Comparison of ENCODE assay signal across 17 cellular contexts in genomic region chr17:78661092-78661770, GRCh38.
A peak's percentile ranks its signal among the peaks of the same experiment; 100 is the strongest.
DNase-seq lines count a peak whose midpoint lies in the region; ATAC-seq and TF ChIP-seq lines count a peak whose summit lies in the region.
"Had no signal": no experiment of that assay in that cellular context is flagged by ENCODE, and none has a peak within 500 bp of the region (broad histone marks: within the 10 kb centered on the region; RNA-seq: fewer than 3 reads in every experiment).

No MANE protein-coding gene starts in this region.

- no peaks in the 10 kb centered on the region for H3K36me3 Mint-ChIP-seq in MCF 10A (ENCODE audit: insufficient read depth, unreplicated experiment)

- H3K27ac Mint-ChIP-seq in MCF 10A (ENCODE audit: low read depth, unreplicated experiment) = no peak overlapping the region
- H3K27ac Mint-ChIP-seq: activated CD4-positive, alpha-beta memory T cell treated with anti-CD3 and anti-CD28 coated beads, Interleukin-2, amount 10 ng/mL, durations not matched to agents 7 days and 5 days had no signal

- TF ChIP-seq CTCF in MCF 10A (IDR thresholded peaks at IDR 0.05; ENCODE audit: unreplicated experiment) (no peak), left lung (IDR thresholded peaks at IDR 0.05) (no peak)

- ATAC-seq in left lung = no peak

- peaks cover 4 to 18% of the 10 kb centered on the region in 2 donors for H3K4me1 ChIP-seq in left lung
- H3K4me1 ChIP-seq: uterus had no signal

- intact Hi-C loops in MCF 10A (cut with micrococcal nuclease) (no loop called here), left lung (cut with DNase I) (no loop called here)

- POLR2A ChIA-PET in MCF 10A (lab: Yijun Ruan, JAX) = interaction anchor here (0.7 to 1.6 kb wide), 4 partner anchors 11 to 69 kb away, joined by 3 to 5 read pairs (median 4); no protein-coding TSS in a partner anchor

- DNase-seq in ACHN (peak; percentile 91), MCF 10A (ENCODE audit: unreplicated experiment) (peak; percentile 77), left lung (peak; percentile 17 to 41), KBM-7 (no peak), Kasumi-1 (lab: John Stamatoyannopoulos, UW) (no peak), NAMALWA (ENCODE audit: low spot score) (no peak), AG08396 (ENCODE audit: low spot score) (no peak)
- peak; percentile 62 for DNase-seq in Jurkat, Clone E6-1 (ENCODE audit: low read depth, low spot score)
- DNase-seq: activated CD4-positive, alpha-beta memory T cell treated with anti-CD3 and anti-CD28 coated beads, Interleukin-2, amount 10 ng/mL, durations not matched to agents 7 days and 5 days; activated naive CD4-positive, alpha-beta T cell treated with anti-CD3 and anti-CD28 coated beads, Interleukin-2, amount 50 U/mL, for 16 hours; HCEC 1CT; left ventricle myocardium inferior; NCI-H1694; stimulated activated CD4-positive, alpha-beta T cell treated with anti-CD3 and anti-CD28 coated beads, Interleukin-12 subunit alpha, Interleukin-12 subunit beta, amount 100 ng/mL, for 4 hours; uterus had no signal

- in situ Hi-C loops in ACHN (cut with HindIII; ENCODE audit: low pct_ligation_motif_present, low pct_unique_long_range_greater_than_20kb, low sequenced_read_pairs) (no loop called here), KBM-7 (cut with MboI; ENCODE audit: low pct_unique_long_range_greater_than_20kb, low sequenced_read_pairs) (no loop called here)

- no peak overlapping the region for H3K27ac ChIP-seq in left lung
- H3K27ac ChIP-seq: coronary artery, left ventricle myocardium inferior, neutrophil, uterus had no signal

- H3K4me1 Mint-ChIP-seq in MCF 10A (ENCODE audit: insufficient read depth, unreplicated experiment) = peaks cover 20% of the 10 kb centered on the region

- no peaks in the 10 kb centered on the region for H3K27me3 ChIP-seq in left lung
- H3K27me3 ChIP-seq: uterus had no signal

- no peaks in the 10 kb centered on the region for H3K9me3 ChIP-seq in left lung
- H3K9me3 ChIP-seq: left ventricle myocardium inferior, neutrophil, uterus had no signal

- H3K36me3 ChIP-seq in left lung = no peaks in the 10 kb centered on the region
- H3K36me3 ChIP-seq: left ventricle myocardium inferior, neutrophil, uterus had no signal

- peak overlapping the region; percentile 28 for H3K4me3 Mint-ChIP-seq in MCF 10A (ENCODE audit: unreplicated experiment)
- H3K4me3 Mint-ChIP-seq: activated CD4-positive, alpha-beta memory T cell treated with anti-CD3 and anti-CD28 coated beads, Interleukin-2, amount 10 ng/mL, durations not matched to agents 7 days and 5 days had no signal

- no peaks in the 10 kb centered on the region for H3K9me3 Mint-ChIP-seq in MCF 10A (ENCODE audit: unreplicated experiment)
- H3K9me3 Mint-ChIP-seq: activated CD4-positive, alpha-beta memory T cell treated with anti-CD3 and anti-CD28 coated beads, Interleukin-2, amount 10 ng/mL, durations not matched to agents 7 days and 5 days had no signal

- CTCF ChIA-PET in MCF 10A (lab: Yijun Ruan, JAX) = interaction anchor here (0.9 kb wide), 1 partner anchor 13 kb away, joined by 4 read pairs; no protein-coding TSS in a partner anchor

- H3K27me3 Mint-ChIP-seq in MCF 10A (ENCODE audit: insufficient read depth, unreplicated experiment) = no peaks in the 10 kb centered on the region
- H3K27me3 Mint-ChIP-seq: activated CD4-positive, alpha-beta memory T cell treated with anti-CD3 and anti-CD28 coated beads, Interleukin-2, amount 10 ng/mL, durations not matched to agents 7 days and 5 days had no signal

- no peak overlapping the region for H3K4me3 ChIP-seq in Jurkat, Clone E6-1 (ENCODE audit: low read length)
- no peak overlapping the region for H3K4me3 ChIP-seq in left lung
- H3K4me3 ChIP-seq: coronary artery, left ventricle myocardium inferior, uterus had no signal

- BruUV-seq in MCF 10A (replicated peaks; lab: Mats Ljungman, UMichigan) = no TSS peak

Comparison
In these comparisons a context has a peak if more than half of its experiments do, and no peak if none do; other contexts are left out.
1. DNase-seq: peak in ACHN (single experiment), Jurkat, Clone E6-1 (single experiment), MCF 10A (single experiment) and left lung (2 of 2); none in KBM-7 (single experiment), Kasumi-1 (0 of 2), NAMALWA (single experiment) and AG08396 (single experiment).